Comparison of ENCODE assay signal across 8 cellular contexts in the genomic region with DNA sequence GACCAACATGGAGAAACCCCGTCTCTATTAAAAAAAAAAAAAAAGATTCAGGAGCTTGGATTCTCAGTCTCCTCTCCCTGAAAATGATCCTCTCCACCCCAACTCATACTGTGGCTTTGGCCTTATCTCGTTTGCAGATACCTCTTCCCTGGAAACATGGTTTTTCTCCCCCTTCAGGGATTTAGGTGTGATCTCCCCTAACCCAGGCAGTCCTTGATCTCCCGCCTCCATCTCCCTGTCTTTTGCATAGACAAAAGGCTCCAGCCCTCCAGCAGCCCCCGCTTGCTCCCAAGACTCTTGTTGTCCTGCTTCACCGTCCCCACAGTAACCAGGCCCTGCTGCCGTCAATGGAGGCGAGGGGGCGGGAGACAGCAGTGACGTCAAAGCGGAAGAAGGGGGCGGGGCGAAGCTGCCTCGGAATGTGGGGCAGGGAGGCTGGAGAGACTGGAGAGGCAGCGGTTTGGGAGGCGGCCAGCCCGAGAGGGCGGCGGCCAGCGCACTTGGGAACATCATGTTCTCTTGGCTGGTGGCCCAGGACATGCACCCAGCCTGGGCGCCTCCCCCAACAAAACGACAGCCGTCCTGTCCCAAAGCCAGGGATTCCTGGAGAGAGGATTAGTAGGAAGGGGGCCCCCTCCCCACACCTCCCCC. TPM values are rescaled to one million over a fixed set of nuclear protein-coding genes. Genes with fewer than 3 reads are reported as not detected.
A peak's percentile ranks its signal among the peaks of the same experiment; 100 is the strongest.
DNase-seq lines count a peak whose midpoint lies in the region; ATAC-seq and TF ChIP-seq lines count a peak whose summit lies in the region.

No MANE protein-coding gene starts in this region.

- H3K4me3 ChIP-seq in AG04450 (ENCODE audit: low read depth, low read length) = peak overlapping the region; percentile 45
- H3K4me3 ChIP-seq in H7 (ENCODE audit: insufficient read depth, low read depth, low read length) = peak overlapping the region; percentile 37
- peak overlapping the region; percentile 90 for H3K4me3 ChIP-seq in epithelial cell of proximal tubule (ENCODE audit: low read depth, low read length)
- H3K4me3 ChIP-seq in mucosa of descending colon = no peak overlapping the region

- H3K9me3 ChIP-seq in AG04450 (ENCODE audit: control insufficient read depth, insufficient read depth, low read length) (no peaks in the 10 kb centered on the region; the same call in 1 of the 2 replicates), mucosa of descending colon (no peaks in the 10 kb centered on the region)

- peaks cover 54% of the 10 kb centered on the region for H3K4me1 ChIP-seq in mucosa of descending colon (ENCODE audit: low read depth)

- intact Hi-C loops in mucosa of descending colon (cut with DNase I, micrococcal nuclease) = no loop called here

- POLR2A ChIA-PET in AG04450 (lab: Yijun Ruan, JAX) = interaction anchor here (0.7 to 3.0 kb wide), 6 partner anchors 14 to 645 kb away, joined by 3 to 14 read pairs (median 4); no protein-coding TSS in a partner anchor

- peak overlapping the region; percentile 100 for H3K27ac ChIP-seq in AG04450 (ENCODE audit: low read depth, low read length)

- TF ChIP-seq CTCF in AG04450 (IDR thresholded peaks at IDR 0.05; ENCODE audit: low read depth, low read length) (no peak), epithelial cell of proximal tubule (conservative IDR thresholded peaks at IDR 0.05; ENCODE audit: low read depth, low read length) (no peak), mucosa of descending colon (IDR thresholded peaks at IDR 0.05) (no peak)

- H3K36me3 ChIP-seq in H7 (replicated peaks; ENCODE audit: control insufficient read depth, insufficient read depth, low read length) = peaks cover 8% of the 10 kb centered on the region
- peaks cover 11% of the 10 kb centered on the region for H3K36me3 ChIP-seq in mucosa of descending colon (ENCODE audit: low read depth)

- DNase-seq in AG04450 (ENCODE audit: low read depth, low spot score) (peak; percentile 98), H7 (peak; percentile 94), OCI-M1 (lab: John Stamatoyannopoulos, UW) (peak; percentile 99), epithelial cell of proximal tubule (ENCODE audit: low read depth) (peak; percentile 76), mucosa of descending colon (peak; percentile 99 to 100 (median 99))
- peak; percentile 91 to 93 for DNase-seq in activated T-cell treated with anti-CD3 and anti-CD28 coated beads, Interleukin-2, amount 50 U/mL, for 48 hours
- DNase-seq in stimulated activated CD8-positive, alpha-beta memory T cell treated with anti-CD3 and anti-CD28 coated beads, Interleukin-15, amount 100 ng/mL, for 24 hours (ENCODE audit: low read depth) = peak; percentile 68

- CTCF ChIA-PET in AG04450 (lab: Charles Lee) = interaction anchor here (0.7 to 1.4 kb wide), 3 partner anchors 15 to 233 kb away, joined by 4 to 7 read pairs (median 4); a partner anchor contains a TSS

- peak; percentile 59 for ATAC-seq in mucosa of descending colon
- no peak for ATAC-seq in HG03342 (IDR thresholded peaks at IDR 0.05; ENCODE audit: unreplicated experiment)

- H3K27me3 ChIP-seq in AG04450 (ENCODE audit: control insufficient read depth, insufficient read depth, low read length) (no peaks in the 10 kb centered on the region), H7 (ENCODE audit: control insufficient read depth, insufficient read depth, low read length) (no peaks in the 10 kb centered on the region)

RNA-seq across cellular contexts. Expression of a gene that starts 1.9 kb away (rescaled TPM):
- polyA plus RNA-seq in AG04450 (2011; rRNA removed) = 3.1 and 5.5 TPM in 2 replicates
- polyA minus RNA-seq in AG04450 (2011; rRNA and poly(A)+ RNA removed) = 11.4 and 19.0 TPM in 2 replicates
- total RNA-seq in H7 (2014; rRNA removed; shearing (Covaris generic)) = 19.2 and 32.4 TPM in 2 replicates
- 13.1 and 17.1 TPM in 2 replicates for total RNA-seq in epithelial cell of proximal tubule
- total RNA-seq in mucosa of descending colon = 100 to 1,000 TPM in 1 of 3 donors, 10 to 100 TPM in 2; 14.9 to 185 (median 84.0) TPM

RNA-seq across cellular contexts. Expression of a gene that starts 8.7 kb away (rescaled TPM):
- 20.8 and 24.3 TPM in 2 replicates for polyA plus RNA-seq in AG04450 (2011; rRNA removed)
- polyA minus RNA-seq in AG04450 (2011; rRNA and poly(A)+ RNA removed) = 9.4 and 13.1 TPM in 2 replicates
- total RNA-seq in H7 (2014; rRNA removed; shearing (Covaris generic)) = 7.3 and 10.5 TPM in 2 replicates
- total RNA-seq in epithelial cell of proximal tubule (2.1 and 7.0 TPM in 2 replicates), mucosa of descending colon (10 to 100 TPM; 56.4 to 77.2 (median 62.8) TPM)

RNA-seq across cellular contexts. Expression of a gene that starts 22.1 kb away (rescaled TPM):
- 8.7 and 9.6 TPM in 2 replicates for polyA plus RNA-seq in AG04450 (2011; rRNA removed)
- polyA minus RNA-seq in AG04450 (2011; rRNA and poly(A)+ RNA removed) = 68.2 and 152 TPM in 2 replicates
- total RNA-seq in H7 (2014; rRNA removed; shearing (Covaris generic)) = 27.7 and 40.7 TPM in 2 replicates
- 16.9 and 24.3 TPM in 2 replicates for total RNA-seq in epithelial cell of proximal tubule
- 10 to 100 TPM in 1 of 3 donors, 1 to 10 TPM in 2; 8.0 to 19.1 (median 9.6) TPM for total RNA-seq in mucosa of descending colon

RNA-seq across cellular contexts. Expression of a gene that starts 30.2 kb away (rescaled TPM):
- polyA plus RNA-seq in AG04450 (2011; rRNA removed) = not detected in 2 replicates
- not detected in 2 replicates for polyA minus RNA-seq in AG04450 (2011; rRNA and poly(A)+ RNA removed)
- 1.3 and 2.1 TPM in 2 replicates for total RNA-seq in H7 (2014; rRNA removed; shearing (Covaris generic))
- total RNA-seq in epithelial cell of proximal tubule (0.35 TPM in 1 of 2 replicates, not detected in the other), mucosa of descending colon (under 1 TPM in 1 of 3 donors, not detected in 2; 0.28 TPM)

RNA-seq across cellular contexts. Expression of a gene that starts 35.8 kb away (rescaled TPM):
- 0.04 and 0.05 TPM in 2 replicates for polyA plus RNA-seq in AG04450 (2011; rRNA removed)
- polyA minus RNA-seq in AG04450 (2011; rRNA and poly(A)+ RNA removed) = 0.09 TPM in 1 of 2 replicates, not detected in the other
- not detected in 2 replicates for total RNA-seq in H7 (2014; rRNA removed; shearing (Covaris generic))
- total RNA-seq in epithelial cell of proximal tubule (0.36 TPM in 1 of 2 replicates, not detected in the other), mucosa of descending colon (not detected)
